ENCODE assay signal across 10 cellular contexts in the genomic region with DNA sequence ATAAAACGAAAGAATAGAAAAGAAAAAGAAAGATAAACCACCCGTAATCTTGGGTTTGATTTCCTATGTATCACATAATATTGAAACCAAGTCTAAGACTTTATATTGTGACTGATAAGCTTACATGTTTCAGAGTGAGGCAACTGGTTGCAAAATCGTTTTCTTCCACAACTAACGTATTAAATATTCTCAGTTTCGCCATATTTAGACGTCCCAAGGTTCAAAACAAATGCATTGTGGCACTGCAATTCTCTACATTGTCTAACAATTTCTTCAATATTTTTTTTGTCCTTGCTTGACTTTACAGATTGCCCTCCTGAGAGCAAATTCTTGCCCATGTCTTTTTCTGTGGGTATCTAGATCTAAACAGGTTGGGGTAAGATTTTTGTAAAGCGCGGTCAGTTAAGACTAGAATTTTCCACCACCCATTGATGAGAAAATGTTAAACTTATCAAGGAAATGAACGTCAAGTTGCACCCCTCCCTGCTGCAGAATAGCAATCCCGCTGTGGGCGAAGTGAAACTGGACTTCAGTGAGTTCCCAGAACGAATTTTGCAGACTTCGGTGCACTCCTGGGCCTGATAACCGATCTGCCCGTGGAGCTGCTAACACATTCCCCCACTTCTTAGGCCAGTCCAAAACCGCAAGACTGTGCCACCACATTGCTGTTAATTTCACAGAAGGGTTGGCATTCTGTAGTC. TPM values are rescaled to one million over a fixed set of nuclear protein-coding genes. Genes with fewer than 3 reads are reported as not detected.
DNase-seq lines count a peak whose midpoint lies in the region; ATAC-seq and TF ChIP-seq lines count a peak whose summit lies in the region.
"Had no signal": no experiment of that assay in that cellular context is flagged by ENCODE, and none has a peak within 500 bp of the region (broad histone marks: within the 10 kb centered on the region; RNA-seq: fewer than 3 reads in every experiment).

No MANE protein-coding gene starts in this region.

- H3K4me2 ChIP-seq in skeletal muscle satellite cell (ENCODE audit: low read length): peak overlapping the region; percentile 98

- peaks cover 18% of the 10 kb centered on the region for H3K36me3 ChIP-seq in HAP-1 (replicated peaks)
- peaks cover 64% of the 10 kb centered on the region for H3K36me3 ChIP-seq in skeletal muscle satellite cell (ENCODE audit: insufficient read depth, low read length)

- H3K4me1 ChIP-seq in HAP-1 (peaks cover 10% of the 10 kb centered on the region), foreskin keratinocyte (peaks cover 26% of the 10 kb centered on the region), skeletal muscle satellite cell (ENCODE audit: control insufficient read depth, insufficient read depth, low read length) (peaks cover 41% of the 10 kb centered on the region)

- in situ Hi-C loops in HAP-1 (cut with MboI; ENCODE audit: low sequenced_read_pairs): no loop called here

- H3K4me3 ChIP-seq in HAP-1: peak overlapping the region; percentile 56
- H3K4me3 ChIP-seq in skeletal muscle satellite cell (ENCODE audit: low read length): peak overlapping the region; percentile 75

- H3K27me3 ChIP-seq in HAP-1 (ENCODE audit: low read depth) (no peaks in the 10 kb centered on the region), foreskin keratinocyte (no peaks in the 10 kb centered on the region), skeletal muscle satellite cell (ENCODE audit: control insufficient read depth, insufficient read depth, low read length) (no peaks in the 10 kb centered on the region)

- no peak for ATAC-seq in foreskin keratinocyte
- ATAC-seq: natural killer cell had no signal

- peaks cover 3% of the 10 kb centered on the region for H3K9me3 ChIP-seq in HAP-1
- H3K9me3 ChIP-seq in skeletal muscle satellite cell (replicated peaks; ENCODE audit: low read length): peaks cover 3% of the 10 kb centered on the region

- peak overlapping the region; percentile 99 for H3K9ac ChIP-seq in skeletal muscle satellite cell (ENCODE audit: low read depth, low read length)

- DNase-seq in HAP-1 (ENCODE audit: low spot score in 2 of 2) (peak in 1 of 2 experiments; percentile 29), SW480 (ENCODE audit: low spot score) (peak; percentile 26), foreskin keratinocyte (no peak), NCI-H2081 treated with DMSO at 0.1 percent for 48 hours (lab: John Stamatoyannopoulos, UW) (no peak), NCI-H345 (lab: John Stamatoyannopoulos, UW) (no peak)
- DNase-seq in stimulated activated CD4-positive, alpha-beta T cell treated with anti-CD3 and anti-CD28 coated beads, Interleukin-4, amount 100 ng/mL, for 1 hour: no peak
- DNase-seq in stimulated activated naive CD4-positive, alpha-beta T cell treated with Interleukin-2 at 50 U/mL for 16 hours (lab: John Stamatoyannopoulos, UW): no peak
- DNase-seq: central memory CD4-positive, alpha-beta T cell; natural killer cell had no signal

- TF ChIP-seq CTCF in foreskin keratinocyte (conservative IDR thresholded peaks at IDR 0.05): no peak

- peak overlapping the region; percentile 86 for H3K27ac ChIP-seq in foreskin keratinocyte

RNA-seq across cellular contexts. Expression of gene TBX3, which starts 2.7 kb away (rescaled TPM):
- 25.1 and 33.5 TPM in 2 replicates for total RNA-seq in foreskin keratinocyte
- polyA plus RNA-seq in foreskin keratinocyte: 10.3 and 11.9 TPM in 2 replicates
- 68.1 and 69.0 TPM in 2 replicates for total RNA-seq in skeletal muscle satellite cell (2012; rRNA removed)
